In genomic region chr22:26568207-26568706, GRCh38 we compare ENCODE assay signal across 13 cellular contexts. TPM values are rescaled to one million over a fixed set of nuclear protein-coding genes. Genes with fewer than 3 reads are reported as not detected.
A peak's percentile ranks its signal among the peaks of the same experiment; 100 is the strongest.
DNase-seq lines count a peak whose midpoint lies in the region; ATAC-seq and TF ChIP-seq lines count a peak whose summit lies in the region.
"Had no signal": no experiment of that assay in that cellular context is flagged by ENCODE, and none has a peak within 500 bp of the region (broad histone marks: within the 10 kb centered on the region; RNA-seq: fewer than 3 reads in every experiment).

No MANE protein-coding gene starts in this region.

- H2AFZ ChIP-seq in MM.1S (ENCODE audit: low read length) = no peak overlapping the region

- H3K9me3 Mint-ChIP-seq in WTC11 = no peaks in the 10 kb centered on the region

- H3K4me3 ChIP-seq in iPS-20b (ENCODE audit: low read length) (peak overlapping the region; percentile 46; the same call in 1 of the 2 replicates), skin epidermis (no peak overlapping the region), MM.1S (ENCODE audit: low read length) (no peak overlapping the region)

- H3K27ac ChIP-seq in iPS-20b (ENCODE audit: low read length) (peak overlapping the region; percentile 58), skin epidermis (peak overlapping the region in 17 of 21 experiments; percentile 4 to 84 (median 59)), MM.1S (ENCODE audit: low read length) (no peak overlapping the region)

- H3K9ac ChIP-seq in iPS-20b (ENCODE audit: low read depth, low read length) (peak overlapping the region; percentile 69; the same call in 1 of the 2 replicates), MM.1S (ENCODE audit: low read length) (no peak overlapping the region)

- POLR2A ChIA-PET in WTC11 (lab: Charles Lee) = interaction anchor here (0.8 kb wide), 1 partner anchor 21 kb away, joined by 3 read pairs; no protein-coding TSS in a partner anchor
- POLR2A ChIA-PET in HEK293T (lab: Yijun Ruan, JAX) = no interaction called here

- peak overlapping the region; percentile 98 for H3K27ac Mint-ChIP-seq in WTC11

- CTCF ChIA-PET in WTC11 (lab: Charles Lee) (interaction anchor here (0.5 kb wide), 1 partner anchor 76 kb away, joined by 4 read pairs; no protein-coding TSS in a partner anchor), HEK293T (lab: Yijun Ruan, JAX) (no interaction called here)

- H3K4me1 ChIP-seq in iPS-20b (ENCODE audit: insufficient read depth, low read length) (peaks cover 45% of the 10 kb centered on the region), MM.1S (ENCODE audit: low read length) (peaks cover 7% of the 10 kb centered on the region; the same call in 1 of the 2 replicates)

- peaks cover 86% of the 10 kb centered on the region for H3K4me1 Mint-ChIP-seq in WTC11

- H4K20me1 ChIP-seq in MM.1S (ENCODE audit: insufficient read depth, low read length) = peaks cover 45% of the 10 kb centered on the region

- no peaks in the 10 kb centered on the region for H3F3A ChIP-seq in MM.1S (ENCODE audit: insufficient read depth, low read length)

- H3K27me3 Mint-ChIP-seq in WTC11 (ENCODE audit: low read depth) = no peaks in the 10 kb centered on the region

- H3K9me2 ChIP-seq in MM.1S (replicated peaks; ENCODE audit: insufficient read depth, low read length) = no peaks in the 10 kb centered on the region

- TF ChIP-seq CTCF in WTC11 (IDR thresholded peaks at IDR 0.05) (no peak), MM.1S (IDR thresholded peaks at IDR 0.05; ENCODE audit: low read length) (no peak)

- H3K36me3 ChIP-seq in iPS-20b (ENCODE audit: insufficient read depth, low read depth, low read length) = peaks cover 9% of the 10 kb centered on the region; the same call in 1 of the 2 replicates
- H3K36me3 ChIP-seq in MM.1S (replicated peaks; ENCODE audit: insufficient read depth, low read length) = peaks cover 14% of the 10 kb centered on the region

- no peaks in the 10 kb centered on the region for H3K27me3 ChIP-seq in iPS-20b (ENCODE audit: insufficient read depth, low read length)
- H3K27me3 ChIP-seq in MM.1S (replicated peaks; ENCODE audit: insufficient read depth, low read length) = no peaks in the 10 kb centered on the region

- peaks cover 6% of the 10 kb centered on the region for H3K36me3 Mint-ChIP-seq in WTC11

- peak overlapping the region; percentile 40 for H3K4me3 Mint-ChIP-seq in WTC11

- H3K9me3 ChIP-seq in iPS-20b (ENCODE audit: insufficient read depth, low read depth, low read length) = no peaks in the 10 kb centered on the region
- H3K9me3 ChIP-seq in MM.1S (replicated peaks; ENCODE audit: insufficient read depth, low read length) = no peaks in the 10 kb centered on the region

- DNase-seq in NCI-H345 (lab: John Stamatoyannopoulos, UW) (peak; percentile 6), NCI-H345 treated with DMSO at 0.1 percent for 48 hours (lab: John Stamatoyannopoulos, UW; ENCODE audit: unreplicated experiment) (no peak), WTC11 (ENCODE audit: low spot score) (peak; percentile 67), HEK293T (ENCODE audit: extremely low spot score) (no peak), MM.1S (no peak)
- no peak for DNase-seq in stimulated activated CD4-positive, alpha-beta T cell treated with anti-CD3 and anti-CD28 coated beads, Interleukin-2, amount 100 ng/mL, for 48 hours
- DNase-seq: activated CD4-positive, CD25-positive, alpha-beta regulatory T cell; activated effector memory CD4-positive, alpha-beta T cell treated with Interleukin-2 at 50 U/mL for 16 hours; NCI-H1694 had no signal

- ATAC-seq in WTC11 = peak; percentile 72

- peaks cover 99% of the 10 kb centered on the region for H3K79me2 ChIP-seq in MM.1S (ENCODE audit: low read length)

- no peak overlapping the region for H3K4me2 ChIP-seq in MM.1S (ENCODE audit: low read depth, low read length)

TF ChIP-seq in WTC11, 78 proteins besides CTCF, POLR2A, EP300 and RAD21 (continues in another document):
- TF ChIP-seq ZNF219 (CRISPR knock-in tag; IDR thresholded peaks at IDR 0.05; ENCODE audit: borderline replicate concordance) (no peak), ZSCAN18 (CRISPR knock-in tag; IDR thresholded peaks at IDR 0.05) (no peak), ZMAT4 (CRISPR knock-in tag; IDR thresholded peaks at IDR 0.05) (no peak), MAX (CRISPR knock-in tag; IDR thresholded peaks at IDR 0.05) (peak; percentile 54; the same call in 1 of the 2 replicates), CREB1 (CRISPR knock-in tag; IDR thresholded peaks at IDR 0.05) (no peak), GRHL2 (CRISPR knock-in tag; IDR thresholded peaks at IDR 0.05; ENCODE audit: insufficient replicate concordance, severe bottlenecking) (no peak), EMX1 (CRISPR knock-in tag; IDR thresholded peaks at IDR 0.05) (no peak), USF1 (CRISPR knock-in tag; IDR thresholded peaks at IDR 0.05) (0 out of 2 replicates have a peak, but pooled peaks have one; percentile 25)

TF ChIP-seq in HEK293T, 16 proteins besides CTCF, POLR2A, EP300 and RAD21:
- no peak for TF ChIP-seq PKNOX1 (IDR thresholded peaks at IDR 0.05)
- no peak for TF ChIP-seq L3MBTL2 (conservative IDR thresholded peaks at IDR 0.05)
- no peak for TF ChIP-seq SUZ12 (IDR thresholded peaks at IDR 0.05)
- TF ChIP-seq FOXA1 (IDR thresholded peaks at IDR 0.05) = no peak
- TF ChIP-seq TARDBP (IDR thresholded peaks at IDR 0.05) = no peak
- no peak for TF ChIP-seq NFRKB (IDR thresholded peaks at IDR 0.05)
- no peak for TF ChIP-seq HDGF (IDR thresholded peaks at IDR 0.05; ENCODE audit: borderline replicate concordance)
- no peak for TF ChIP-seq ARNT (IDR thresholded peaks at IDR 0.05)
- TF ChIP-seq FOXM1 (IDR thresholded peaks at IDR 0.05; ENCODE audit: borderline replicate concordance) = no peak
- no peak for TF ChIP-seq LEF1 (IDR thresholded peaks at IDR 0.05; ENCODE audit: borderline replicate concordance)
- TF ChIP-seq ZNF384 (IDR thresholded peaks at IDR 0.05) = no peak
- no peak for TF ChIP-seq FOXK2 (IDR thresholded peaks at IDR 0.05)
- TF ChIP-seq ELF4 (IDR thresholded peaks at IDR 0.05) = no peak
- TF ChIP-seq BHLHE40 (IDR thresholded peaks at IDR 0.05; ENCODE audit: borderline replicate concordance) = no peak

RNA-seq across cellular contexts. Expression of gene TPST2, which starts 21.7 kb away (rescaled TPM):
- 57.6 to 84.2 TPM (median 75.0 TPM) in 3 replicates for total RNA-seq in WTC11 (2021)

RNA-seq across cellular contexts. Expression of gene CRYBB1, which starts 49.6 kb away (rescaled TPM):
- total RNA-seq in WTC11 (2021) = 4.0 to 5.1 TPM (median 4.6 TPM) in 3 replicates
- total RNA-seq: G401, pulmonary artery endothelial cell had no signal

RNA-seq across cellular contexts. Expression of gene CRYBA4, which starts 53.5 kb away (rescaled TPM):
- 0.53 to 1.1 TPM (median 0.81 TPM) in 3 replicates for total RNA-seq in WTC11 (2021)
- total RNA-seq: G401, pulmonary artery endothelial cell had no signal

RNA-seq across cellular contexts. Expression of gene TFIP11, which starts 56.0 kb away (rescaled TPM):
- 24.6 to 26.9 TPM (median 25.7 TPM) in 3 replicates for total RNA-seq in WTC11 (2021)

Comparison
In these comparisons a context has a peak if more than half of its experiments do, and no peak if none do; other contexts are left out.
1. DNase-seq: peak in NCI-H345 (single experiment) and WTC11 (single experiment); none in NCI-H345 treated with DMSO at 0.1 percent for 48 hours (single experiment), stimulated activated CD4-positive, alpha-beta T cell treated with anti-CD3 and anti-CD28 coated beads, Interleukin-2, amount 100 ng/mL, for 48 hours (0 of 2), HEK293T (single experiment) and MM.1S (single experiment).